ENCODE assay signal across 21 cellular contexts in genomic region chr21:16408280-16408669, GRCh38.
DNase-seq lines count a peak whose midpoint lies in the region; ATAC-seq, FAIRE-seq and TF ChIP-seq lines count a peak whose summit lies in the region.
"Had no signal": no experiment of that assay in that cellular context is flagged by ENCODE, and none has a peak within 500 bp of the region (broad histone marks: within the 10 kb centered on the region; RNA-seq: fewer than 3 reads in every experiment).

No MANE protein-coding gene starts in this region.

- DNase-seq in EH (ENCODE audit: low read depth) (peak; percentile 1), SK-MEL-5 (ENCODE audit: low read depth, low spot score) (peak; percentile 24), kidney (no peak), smooth muscle cell (lab: John Stamatoyannopoulos, UW; ENCODE audit: unreplicated experiment) (no peak), NCI-H1092 treated with DMSO at 0.1 percent for 48 hours (lab: John Stamatoyannopoulos, UW) (no peak), suprapubic skin (ENCODE audit: low spot score in 2 of 2) (no peak), cerebellar nuclear complex (lab: John Stamatoyannopoulos, UW) (no peak), mucosa of descending colon (no peak)
- DNase-seq: Calu3; CD4-positive, alpha-beta T cell; DMS53; H9; MV-4-11; NCI-H1417 treated with DMSO at 0.1 percent for 48 hours; NCI-H1930; NCI-H2171; NCI-H69; SHP77 treated with DMSO at 0.1 percent for 48 hours had no signal

- H4K20me1 ChIP-seq in smooth muscle cell (ENCODE audit: low read depth) = no peaks in the 10 kb centered on the region

- H3K9me3 ChIP-seq in kidney (ENCODE audit: control insufficient read depth in 1 of 2, low read length in 2 of 2) (no peaks in the 10 kb centered on the region), smooth muscle cell (replicated peaks; ENCODE audit: low read depth) (no peaks in the 10 kb centered on the region), suprapubic skin (no peaks in the 10 kb centered on the region), mucosa of descending colon (peaks cover 3% of the 10 kb centered on the region)
- H3K9me3 ChIP-seq: BE2C had no signal

- no peaks in the 10 kb centered on the region for H3K4me1 ChIP-seq in kidney (ENCODE audit: control insufficient read depth in 1 of 2, insufficient read depth in 1 of 2, low read depth in 1 of 2, low read length in 2 of 2)
- H3K4me1 ChIP-seq in smooth muscle cell (ENCODE audit: low read depth) = no peaks in the 10 kb centered on the region
- no peaks in the 10 kb centered on the region for H3K4me1 ChIP-seq in suprapubic skin
- H3K4me1 ChIP-seq in mucosa of descending colon (ENCODE audit: low read depth) = no peaks in the 10 kb centered on the region

- TF ChIP-seq EP300 in suprapubic skin (IDR thresholded peaks at IDR 0.05) = no peak

- TF ChIP-seq POLR2A in suprapubic skin (IDR thresholded peaks at IDR 0.05) = no peak

- ATAC-seq in mucosa of descending colon = no peak

- TF ChIP-seq CTCF in kidney (IDR thresholded peaks at IDR 0.05; ENCODE audit: borderline replicate concordance, extremely low read depth, insufficient read depth) = no peak
- TF ChIP-seq CTCF in smooth muscle cell (IDR thresholded peaks at IDR 0.05; ENCODE audit: borderline replicate concordance, insufficient read depth, poor library complexity, severe bottlenecking) = no peak
- no peak for TF ChIP-seq CTCF in suprapubic skin (IDR thresholded peaks at IDR 0.05)
- no peak for TF ChIP-seq CTCF in mucosa of descending colon (IDR thresholded peaks at IDR 0.05)

- WGBS in smooth muscle cell (ENCODE audit: low lambda C conversion rate) = 68% methylated on average over 2 of the region's 2 CpGs
- 83% methylated on average over 2 of the region's 2 CpGs for WGBS in suprapubic skin

- H3K9ac ChIP-seq in kidney (ENCODE audit: low read length in 2 of 2) (no peak overlapping the region), smooth muscle cell (ENCODE audit: low read depth) (no peak overlapping the region)

- intact Hi-C loops in kidney (cut with DNase I) (no loop called here), mucosa of descending colon (cut with DNase I, micrococcal nuclease) (no loop called here)

- H3K4me2 ChIP-seq in smooth muscle cell = no peak overlapping the region

- in situ Hi-C loops in SK-MEL-5 (cut with HindIII; ENCODE audit: low pct_unique_long_range_greater_than_20kb, low sequenced_read_pairs) = no loop called here

- H3K27ac ChIP-seq in kidney (ENCODE audit: low read depth in 2 of 2, low read length in 2 of 2) (no peak overlapping the region), smooth muscle cell (ENCODE audit: low read depth) (no peak overlapping the region), suprapubic skin (no peak overlapping the region)
- H3K27ac ChIP-seq: HL-60 had no signal

- peak overlapping the region; percentile 49 for H2AFZ ChIP-seq in smooth muscle cell (ENCODE audit: low read depth)

- peak; percentile 3 for FAIRE-seq in kidney (lab: Jason Lieb, UNC)
- FAIRE-seq: HTR-8/SVneo had no signal

- H3K4me3 ChIP-seq in kidney (ENCODE audit: low read length in 2 of 2) (no peak overlapping the region), smooth muscle cell (no peak overlapping the region), suprapubic skin (no peak overlapping the region), mucosa of descending colon (no peak overlapping the region)

- H3K79me2 ChIP-seq in smooth muscle cell (ENCODE audit: low read depth) = no peaks in the 10 kb centered on the region

- H3K36me3 ChIP-seq in kidney (ENCODE audit: control insufficient read depth in 1 of 2, insufficient read depth in 2 of 2, low read length in 2 of 2) (no peaks in the 10 kb centered on the region), smooth muscle cell (ENCODE audit: low read depth) (no peaks in the 10 kb centered on the region), suprapubic skin (no peaks in the 10 kb centered on the region), mucosa of descending colon (ENCODE audit: low read depth) (no peaks in the 10 kb centered on the region)
- H3K36me3 ChIP-seq: BE2C had no signal

- no peaks in the 10 kb centered on the region for H3K27me3 ChIP-seq in smooth muscle cell (ENCODE audit: low read depth)
- H3K27me3 ChIP-seq in suprapubic skin = no peaks in the 10 kb centered on the region
- H3K27me3 ChIP-seq: BE2C had no signal

- H3F3A ChIP-seq in smooth muscle cell (ENCODE audit: low read depth) = no peaks in the 10 kb centered on the region

Comparison
In these comparisons a context has a peak if more than half of its experiments do, and no peak if none do; other contexts are left out.
1. DNase-seq: peak in EH (single experiment) and SK-MEL-5 (single experiment); none in kidney (single experiment), smooth muscle cell (single experiment), NCI-H1092 treated with DMSO at 0.1 percent for 48 hours (single experiment), suprapubic skin (0 of 2), cerebellar nuclear complex (0 of 2) and mucosa of descending colon (0 of 3).